In the genomic region with DNA sequence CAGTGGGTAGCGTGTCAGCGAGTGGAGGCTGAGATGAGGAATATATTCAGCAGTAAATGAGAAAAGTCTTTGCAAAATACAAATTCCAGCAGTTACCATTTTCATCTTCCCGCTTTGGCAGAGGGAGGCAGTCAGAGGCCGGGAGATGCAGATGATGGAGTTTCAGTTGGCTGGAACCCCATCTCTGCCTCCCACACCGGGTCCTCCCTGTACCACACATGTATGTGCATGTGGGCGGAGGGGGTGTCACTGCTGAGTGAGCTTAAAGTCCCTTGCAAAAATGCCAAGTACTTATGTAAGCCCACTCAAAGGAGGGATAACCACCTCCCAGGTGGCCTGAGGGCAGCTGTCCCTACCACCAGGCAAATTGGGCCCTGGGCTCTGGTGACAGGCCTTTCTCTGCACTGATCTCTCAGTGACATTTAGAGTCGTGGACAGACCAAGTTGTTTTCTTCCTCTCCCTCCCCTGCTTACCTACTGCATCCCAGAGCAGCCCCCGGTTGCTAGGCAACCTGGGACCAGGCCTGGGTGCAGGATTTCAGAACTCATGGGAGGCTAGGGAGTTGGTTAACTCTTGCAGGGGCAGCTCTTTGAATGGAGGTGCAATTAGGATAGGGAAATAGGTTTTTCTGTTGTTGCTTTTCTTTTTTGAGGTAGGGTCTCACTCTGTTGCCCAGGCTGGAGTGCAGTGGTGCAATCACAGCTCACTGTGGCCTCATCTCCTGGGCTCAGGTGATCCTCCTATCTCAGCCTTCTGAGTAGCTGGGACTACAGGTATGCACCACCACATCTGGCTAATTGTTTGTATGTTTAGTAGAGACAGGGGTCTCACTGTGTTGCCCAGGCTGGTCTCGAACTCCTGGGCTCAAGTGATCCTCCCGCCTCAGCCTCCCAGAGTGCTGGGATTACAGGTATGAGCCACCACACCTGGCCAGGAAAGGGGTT, we compare ENCODE assay signal across 19 cellular contexts. TPM values are rescaled to one million over a fixed set of nuclear protein-coding genes. Genes with fewer than 3 reads are reported as not detected.
"Had no signal": no experiment of that assay in that cellular context is flagged by ENCODE, and none has a peak within 500 bp of the region (broad histone marks: within the 10 kb centered on the region; RNA-seq: fewer than 3 reads in every experiment).

No MANE protein-coding gene starts in this region.

- H3K4me1 Mint-ChIP-seq: immature natural killer cell had no signal

- H3K27ac ChIP-seq: adrenal gland, esophagus muscularis mucosa, testis, upper lobe of right lung had no signal

- H3K36me3 ChIP-seq: adrenal gland, esophagus muscularis mucosa, upper lobe of right lung had no signal

- H3K9me3 ChIP-seq: adrenal gland, esophagus muscularis mucosa, sigmoid colon, testis, upper lobe of right lung had no signal

- DNase-seq: activated naive CD4-positive, alpha-beta T cell treated with anti-CD3 and anti-CD28 coated beads, Interleukin-2, amount 50 U/mL, for 16 hours; activated T-cell treated with anti-CD3 and anti-CD28 coated beads, Interleukin-2, amount 50 U/mL, for 1 hour; adrenal gland; cerebellar nuclear complex; immature natural killer cell; left colon; mammary epithelial cell; naive thymus-derived CD4-positive, alpha-beta T cell; sigmoid colon; stimulated activated naive CD4-positive, alpha-beta T cell treated with Interleukin-2 at 50 U/mL for 16 hours; testis; upper lobe of right lung had no signal

- H3K36me3 Mint-ChIP-seq: immature natural killer cell had no signal

- H3K27ac Mint-ChIP-seq: T-helper 1 cell treated with Interleukin-12 subunit alpha and Interleukin-12 subunit beta and Interleukin-4 antibody, amounts not matched to agents 30 μg/mL and 1 μg/mL, for 36 hours had no signal

- H3K4me3 Mint-ChIP-seq: immature natural killer cell; naive thymus-derived CD4-positive, alpha-beta T cell; T-helper 1 cell treated with Interleukin-12 subunit alpha and Interleukin-12 subunit beta and Interleukin-4 antibody, amounts not matched to agents 30 μg/mL and 1 μg/mL, for 36 hours had no signal

- H3K4me3 ChIP-seq: adrenal gland, esophagus muscularis mucosa, sigmoid colon, testis, upper lobe of right lung had no signal

- ATAC-seq: activated CD4-positive, CD25-positive, alpha-beta regulatory T cell treated with anti-CD3 and anti-CD28 coated beads, Interleukin-2, amount 50 U/mL, for 24 hours; left colon; naive thymus-derived CD4-positive, alpha-beta T cell; upper lobe of right lung had no signal

- H3K4me1 ChIP-seq: adrenal gland had no signal

RNA-seq across cellular contexts. Expression of a gene that starts 17.1 kb away (rescaled TPM):
- total RNA-seq: fibroblast of villous mesenchyme, pulmonary artery endothelial cell had no signal

RNA-seq across cellular contexts. Expression of a gene that starts 17.5 kb away (rescaled TPM):
- total RNA-seq: fibroblast of villous mesenchyme, mammary epithelial cell, omental fat pad, pulmonary artery endothelial cell, upper lobe of right lung had no signal

RNA-seq across cellular contexts. Expression of a gene that starts 29.7 kb away (rescaled TPM):
- total RNA-seq: adrenal gland; esophagus muscularis mucosa; fibroblast of villous mesenchyme; mammary epithelial cell; mononuclear cell; naive thymus-derived CD4-positive, alpha-beta T cell; omental fat pad; pulmonary artery endothelial cell; sigmoid colon; testis; upper lobe of right lung had no signal

RNA-seq across cellular contexts. Expression of a gene that starts 49.5 kb away (rescaled TPM):
- total RNA-seq: adrenal gland; esophagus muscularis mucosa; fibroblast of villous mesenchyme; mammary epithelial cell; mononuclear cell; naive thymus-derived CD4-positive, alpha-beta T cell; omental fat pad; pulmonary artery endothelial cell; upper lobe of right lung had no signal
